Comparison of ENCODE assay signal across 23 cellular contexts in the genomic region with DNA sequence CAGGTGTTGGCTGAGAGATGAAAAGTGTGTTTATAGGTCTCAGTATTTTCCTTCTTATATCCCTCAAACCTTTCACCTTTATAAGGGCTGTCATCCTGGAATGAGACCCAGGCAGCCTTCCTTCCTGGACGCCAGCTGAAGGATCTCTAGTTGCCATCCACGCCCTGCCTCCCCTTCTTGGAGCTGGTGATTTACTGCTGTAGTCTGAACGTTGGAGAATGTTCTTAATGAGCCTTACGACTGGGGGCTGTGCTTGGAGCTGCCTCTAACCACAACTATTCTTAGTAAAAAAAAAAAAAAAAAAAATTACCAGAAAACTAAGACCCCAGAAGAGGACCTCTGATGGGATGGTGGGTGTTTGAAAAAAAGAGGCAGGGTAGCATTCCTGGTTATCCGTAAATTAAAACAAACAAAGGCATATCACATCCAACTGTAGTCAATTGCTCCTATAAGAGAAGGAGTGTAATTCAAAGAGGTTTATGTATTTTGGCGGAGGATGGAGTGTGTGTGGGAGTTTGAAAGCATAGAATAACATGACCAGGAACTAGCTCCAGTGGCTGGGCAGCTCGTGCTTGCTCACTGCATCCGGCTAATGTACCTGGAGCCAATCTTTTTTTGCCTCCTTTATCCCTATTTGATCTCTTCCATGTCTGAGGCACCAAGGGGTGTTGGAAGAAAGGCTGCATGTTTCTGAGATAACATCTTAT.
DNase-seq lines count a peak whose midpoint lies in the region; ATAC-seq and TF ChIP-seq lines count a peak whose summit lies in the region.
"Had no signal": no experiment of that assay in that cellular context is flagged by ENCODE, and none has a peak within 500 bp of the region (broad histone marks: within the 10 kb centered on the region; RNA-seq: fewer than 3 reads in every experiment).

No MANE protein-coding gene starts in this region.

- H3K27ac Mint-ChIP-seq in T-cell = no peak overlapping the region
- H3K27ac Mint-ChIP-seq: activated T-helper 2 cell treated with anti-CD3 and anti-CD28 coated beads, Interferon-gamma antibody, Interleukin-2, Interleukin-4, amounts not matched to agents 10 μg/mL and 5 μg/mL and 100 μg/mL, durations not matched to agents 14 hours and 24 hours and 36 hours; CD4-positive, alpha-beta memory T cell; endodermal cell; GM23338; neural progenitor cell; stimulated activated memory B cell treated with anti-CD40 and anti-IgM and Interleukin-4, amounts not matched to agents 10 μg/mL and 1 μg/mL and 100 μg/mL, for 72 hours; type B pancreatic cell had no signal

- peaks cover 0 to 5% (median 0%) of the 10 kb centered on the region in 3 donors for H3K9me3 Mint-ChIP-seq in T-cell
- H3K9me3 Mint-ChIP-seq: activated T-helper 2 cell treated with anti-CD3 and anti-CD28 coated beads, Interferon-gamma antibody, Interleukin-2, Interleukin-4, amounts not matched to agents 10 μg/mL and 5 μg/mL and 100 μg/mL, durations not matched to agents 14 hours and 24 hours and 36 hours; endodermal cell; GM23338; neural progenitor cell; stimulated activated memory B cell treated with anti-CD40 and anti-IgM and Interleukin-4, amounts not matched to agents 10 μg/mL and 1 μg/mL and 100 μg/mL, for 72 hours had no signal

- ATAC-seq in sciatic nerve = peak; percentile 45
- ATAC-seq in left lobe of liver = no peak
- ATAC-seq in T-cell (replicated peaks in 1 of 4) = no peak
- ATAC-seq: activated CD4-positive, CD25-positive, alpha-beta regulatory T cell treated with anti-CD3 and anti-CD28 coated beads, Interleukin-2, amount 50 U/mL, for 24 hours; GM23338; HepG2; Panc1; stimulated activated memory B cell treated with anti-CD40 and anti-IgM and Interleukin-4, amounts not matched to agents 10 μg/mL and 1 μg/mL and 100 μg/mL, for 72 hours had no signal

- POLR2A ChIA-PET in T-cell (lab: Charles Lee) = no interaction called here

- DNase-seq in EH (ENCODE audit: low read depth) = peak; percentile 18
- DNase-seq in iris pigment epithelial cell (ENCODE audit: low read depth) = peak; percentile 38
- no peak for DNase-seq in sciatic nerve (ENCODE audit: low spot score)
- DNase-seq in HT-29 (ENCODE audit: low spot score) = no peak
- no peak for DNase-seq in left lobe of liver (ENCODE audit: low spot score)
- no peak for DNase-seq in NCI-H2171 (lab: John Stamatoyannopoulos, UW)
- DNase-seq in T-cell = no peak
- DNase-seq: CD4-positive, alpha-beta memory T cell; endodermal cell; islet precursor cell; MM.1S; NCI-H2029 treated with DMSO at 0.1 percent for 48 hours; retina; T1000 had no signal

- CTCF ChIA-PET in T-cell (lab: Charles Lee) = interaction anchor here (0.6 to 0.7 kb wide), 3 partner anchors 24 to 1606 kb away, joined by 3 to 6 read pairs (median 4); no protein-coding TSS in a partner anchor

- peak overlapping the region in 1 of 3 donors; percentile 15 for H3K4me3 Mint-ChIP-seq in T-cell
- H3K4me3 Mint-ChIP-seq: CD4-positive, alpha-beta memory T cell; endodermal cell; GM23338; neural progenitor cell; stimulated activated memory B cell treated with anti-CD40 and anti-IgM and Interleukin-4, amounts not matched to agents 10 μg/mL and 1 μg/mL and 100 μg/mL, for 72 hours; type B pancreatic cell had no signal

- no peaks in the 10 kb centered on the region for H3K27me3 Mint-ChIP-seq in T-cell
- H3K27me3 Mint-ChIP-seq: type B pancreatic cell had no signal

- peaks cover 22 to 45% (median 28%) of the 10 kb centered on the region in 3 donors for H3K4me1 Mint-ChIP-seq in T-cell

- H3K36me3 Mint-ChIP-seq in T-cell = no peaks in the 10 kb centered on the region
- H3K36me3 Mint-ChIP-seq: CD4-positive, alpha-beta memory T cell; neural progenitor cell; stimulated activated memory B cell treated with anti-CD40 and anti-IgM and Interleukin-4, amounts not matched to agents 10 μg/mL and 1 μg/mL and 100 μg/mL, for 72 hours; type B pancreatic cell had no signal

- intact Hi-C loops in sciatic nerve (cut with DNase I) = no loop called here

TF ChIP-seq in PFSK-1, 5 proteins besides CTCF, POLR2A, EP300 and RAD21:
- TF ChIP-seq TAF1 (IDR thresholded peaks at IDR 0.05; ENCODE audit: borderline replicate concordance, insufficient read depth, low read length) (peak; percentile 5; the same call in 1 of the 2 replicates), POLR2AphosphoS5 (IDR thresholded peaks at IDR 0.05; ENCODE audit: low read depth, low read length) (no peak)
TF ChIP-seq in PFSK-1: peak in this region for 1.

Comparison
In these comparisons a context has a peak if more than half of its experiments do, and no peak if none do; other contexts are left out.
1. DNase-seq: peak in EH (single experiment) and iris pigment epithelial cell (single experiment); none in sciatic nerve (single experiment), HT-29 (single experiment), left lobe of liver (single experiment), NCI-H2171 (single experiment) and T-cell (0 of 34).